1 cellular context compared by ENCODE assay signal in the genomic region with DNA sequence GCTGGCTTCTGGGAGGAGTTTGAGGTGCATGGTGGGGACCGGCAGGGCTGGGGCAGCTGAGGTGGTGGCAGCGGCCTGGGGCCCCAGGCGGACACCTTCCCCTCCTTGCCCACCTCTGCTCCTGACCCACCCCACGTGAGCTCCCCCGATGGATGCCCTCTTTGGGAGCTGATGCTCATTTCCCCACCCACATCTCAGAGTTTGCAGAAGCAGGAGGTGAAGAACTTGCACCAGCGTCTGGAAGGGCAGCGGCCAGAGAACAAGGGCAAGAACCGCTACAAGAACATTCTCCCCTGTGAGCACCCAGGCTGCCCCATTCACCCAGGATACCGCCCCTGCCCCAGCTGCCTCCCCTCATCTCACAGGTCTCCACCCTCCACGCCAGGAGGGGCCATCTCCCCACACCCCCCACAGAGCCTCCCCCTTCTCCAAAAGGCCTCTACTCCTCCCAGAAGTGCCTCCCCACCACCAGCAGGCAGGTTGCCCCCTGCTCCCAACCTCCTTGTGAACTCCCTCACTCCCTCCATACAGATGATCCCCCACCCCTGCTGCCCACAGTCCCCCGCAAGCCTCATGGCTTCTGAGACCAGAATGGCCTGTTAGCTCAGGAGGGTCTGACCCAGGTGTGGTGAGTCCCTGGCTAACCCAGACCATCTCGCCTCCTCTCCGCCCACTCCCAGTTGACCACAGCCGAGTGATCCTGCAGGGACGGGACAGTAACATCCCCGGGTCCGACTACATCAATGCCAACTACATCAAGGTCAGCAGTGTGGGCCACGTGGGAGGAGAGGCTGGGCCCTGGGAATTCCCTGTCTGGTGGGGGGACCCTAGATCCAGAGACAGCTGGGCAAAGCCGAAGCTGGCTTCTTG.
TF ChIP-seq lines count a peak whose summit lies in the region.

No MANE protein-coding gene starts in this region.

TF ChIP-seq in H1, 55 proteins besides CTCF, POLR2A, EP300 and RAD21:
- TF ChIP-seq RNF2 (IDR thresholded peaks at IDR 0.05; ENCODE audit: borderline replicate concordance, low read depth, low read length, missing control alignments, poor library complexity, severe bottlenecking) (no peak), BCL11A (IDR thresholded peaks at IDR 0.05; ENCODE audit: low read depth in 2 of 2, low read length in 2 of 2) (no peak), ZNF274 (IDR thresholded peaks at IDR 0.05; ENCODE audit: borderline replicate concordance, extremely low read depth, low read length) (no peak), TCF12 (IDR thresholded peaks at IDR 0.05; ENCODE audit: low read depth, low read length) (no peak), BRCA1 (IDR thresholded peaks at IDR 0.05; ENCODE audit: low read depth, low read length) (no peak), SIN3A (conservative IDR thresholded peaks at IDR 0.05 in 1 of 2, IDR thresholded peaks at IDR 0.05 in 1 of 2; ENCODE audit: low read depth in 1 of 2, low read length in 2 of 2) (no peak), RBBP5 (IDR thresholded peaks at IDR 0.05; ENCODE audit: borderline replicate concordance, low read depth, low read length) (no peak), KDM1A (IDR thresholded peaks at IDR 0.05; ENCODE audit: borderline replicate concordance, low read length) (no peak), JUN (IDR thresholded peaks at IDR 0.05; ENCODE audit: low read depth, low read length) (no peak), TAF1 (IDR thresholded peaks at IDR 0.05; ENCODE audit: low read depth, low read length) (no peak), CREB1 (IDR thresholded peaks at IDR 0.05) (no peak), POLR2AphosphoS5 (IDR thresholded peaks at IDR 0.05; ENCODE audit: low read depth, low read length) (no peak), CTBP2 (IDR thresholded peaks at IDR 0.05; ENCODE audit: borderline replicate concordance, insufficient read depth, insufficient read length, low read length) (no peak), CBX5 (IDR thresholded peaks at IDR 0.05; ENCODE audit: low read depth, low read length) (no peak), CEBPB (IDR thresholded peaks at IDR 0.05; ENCODE audit: low read depth, low read length) (no peak), ASH2L (IDR thresholded peaks at IDR 0.05; ENCODE audit: low read length) (no peak)
- TF ChIP-seq, protein P1, sequence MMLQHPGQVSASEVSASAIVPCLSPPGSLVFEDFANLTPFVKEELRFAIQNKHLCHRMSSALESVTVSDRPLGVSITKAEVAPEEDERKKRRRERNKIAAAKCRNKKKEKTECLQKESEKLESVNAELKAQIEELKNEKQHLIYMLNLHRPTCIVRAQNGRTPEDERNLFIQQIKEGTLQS (IDR thresholded peaks at IDR 0.05; ENCODE audit: insufficient read depth, low read depth, low read length), result no peak
- TF ChIP-seq, protein P2, sequence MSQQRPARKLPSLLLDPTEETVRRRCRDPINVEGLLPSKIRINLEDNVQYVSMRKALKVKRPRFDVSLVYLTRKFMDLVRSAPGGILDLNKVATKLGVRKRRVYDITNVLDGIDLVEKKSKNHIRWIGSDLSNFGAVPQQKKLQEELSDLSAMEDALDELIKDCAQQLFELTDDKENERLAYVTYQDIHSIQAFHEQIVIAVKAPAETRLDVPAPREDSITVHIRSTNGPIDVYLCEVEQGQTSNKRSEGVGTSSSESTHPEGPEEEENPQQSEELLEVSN (IDR thresholded peaks at IDR 0.05), result no peak
- TF ChIP-seq, protein P3, sequence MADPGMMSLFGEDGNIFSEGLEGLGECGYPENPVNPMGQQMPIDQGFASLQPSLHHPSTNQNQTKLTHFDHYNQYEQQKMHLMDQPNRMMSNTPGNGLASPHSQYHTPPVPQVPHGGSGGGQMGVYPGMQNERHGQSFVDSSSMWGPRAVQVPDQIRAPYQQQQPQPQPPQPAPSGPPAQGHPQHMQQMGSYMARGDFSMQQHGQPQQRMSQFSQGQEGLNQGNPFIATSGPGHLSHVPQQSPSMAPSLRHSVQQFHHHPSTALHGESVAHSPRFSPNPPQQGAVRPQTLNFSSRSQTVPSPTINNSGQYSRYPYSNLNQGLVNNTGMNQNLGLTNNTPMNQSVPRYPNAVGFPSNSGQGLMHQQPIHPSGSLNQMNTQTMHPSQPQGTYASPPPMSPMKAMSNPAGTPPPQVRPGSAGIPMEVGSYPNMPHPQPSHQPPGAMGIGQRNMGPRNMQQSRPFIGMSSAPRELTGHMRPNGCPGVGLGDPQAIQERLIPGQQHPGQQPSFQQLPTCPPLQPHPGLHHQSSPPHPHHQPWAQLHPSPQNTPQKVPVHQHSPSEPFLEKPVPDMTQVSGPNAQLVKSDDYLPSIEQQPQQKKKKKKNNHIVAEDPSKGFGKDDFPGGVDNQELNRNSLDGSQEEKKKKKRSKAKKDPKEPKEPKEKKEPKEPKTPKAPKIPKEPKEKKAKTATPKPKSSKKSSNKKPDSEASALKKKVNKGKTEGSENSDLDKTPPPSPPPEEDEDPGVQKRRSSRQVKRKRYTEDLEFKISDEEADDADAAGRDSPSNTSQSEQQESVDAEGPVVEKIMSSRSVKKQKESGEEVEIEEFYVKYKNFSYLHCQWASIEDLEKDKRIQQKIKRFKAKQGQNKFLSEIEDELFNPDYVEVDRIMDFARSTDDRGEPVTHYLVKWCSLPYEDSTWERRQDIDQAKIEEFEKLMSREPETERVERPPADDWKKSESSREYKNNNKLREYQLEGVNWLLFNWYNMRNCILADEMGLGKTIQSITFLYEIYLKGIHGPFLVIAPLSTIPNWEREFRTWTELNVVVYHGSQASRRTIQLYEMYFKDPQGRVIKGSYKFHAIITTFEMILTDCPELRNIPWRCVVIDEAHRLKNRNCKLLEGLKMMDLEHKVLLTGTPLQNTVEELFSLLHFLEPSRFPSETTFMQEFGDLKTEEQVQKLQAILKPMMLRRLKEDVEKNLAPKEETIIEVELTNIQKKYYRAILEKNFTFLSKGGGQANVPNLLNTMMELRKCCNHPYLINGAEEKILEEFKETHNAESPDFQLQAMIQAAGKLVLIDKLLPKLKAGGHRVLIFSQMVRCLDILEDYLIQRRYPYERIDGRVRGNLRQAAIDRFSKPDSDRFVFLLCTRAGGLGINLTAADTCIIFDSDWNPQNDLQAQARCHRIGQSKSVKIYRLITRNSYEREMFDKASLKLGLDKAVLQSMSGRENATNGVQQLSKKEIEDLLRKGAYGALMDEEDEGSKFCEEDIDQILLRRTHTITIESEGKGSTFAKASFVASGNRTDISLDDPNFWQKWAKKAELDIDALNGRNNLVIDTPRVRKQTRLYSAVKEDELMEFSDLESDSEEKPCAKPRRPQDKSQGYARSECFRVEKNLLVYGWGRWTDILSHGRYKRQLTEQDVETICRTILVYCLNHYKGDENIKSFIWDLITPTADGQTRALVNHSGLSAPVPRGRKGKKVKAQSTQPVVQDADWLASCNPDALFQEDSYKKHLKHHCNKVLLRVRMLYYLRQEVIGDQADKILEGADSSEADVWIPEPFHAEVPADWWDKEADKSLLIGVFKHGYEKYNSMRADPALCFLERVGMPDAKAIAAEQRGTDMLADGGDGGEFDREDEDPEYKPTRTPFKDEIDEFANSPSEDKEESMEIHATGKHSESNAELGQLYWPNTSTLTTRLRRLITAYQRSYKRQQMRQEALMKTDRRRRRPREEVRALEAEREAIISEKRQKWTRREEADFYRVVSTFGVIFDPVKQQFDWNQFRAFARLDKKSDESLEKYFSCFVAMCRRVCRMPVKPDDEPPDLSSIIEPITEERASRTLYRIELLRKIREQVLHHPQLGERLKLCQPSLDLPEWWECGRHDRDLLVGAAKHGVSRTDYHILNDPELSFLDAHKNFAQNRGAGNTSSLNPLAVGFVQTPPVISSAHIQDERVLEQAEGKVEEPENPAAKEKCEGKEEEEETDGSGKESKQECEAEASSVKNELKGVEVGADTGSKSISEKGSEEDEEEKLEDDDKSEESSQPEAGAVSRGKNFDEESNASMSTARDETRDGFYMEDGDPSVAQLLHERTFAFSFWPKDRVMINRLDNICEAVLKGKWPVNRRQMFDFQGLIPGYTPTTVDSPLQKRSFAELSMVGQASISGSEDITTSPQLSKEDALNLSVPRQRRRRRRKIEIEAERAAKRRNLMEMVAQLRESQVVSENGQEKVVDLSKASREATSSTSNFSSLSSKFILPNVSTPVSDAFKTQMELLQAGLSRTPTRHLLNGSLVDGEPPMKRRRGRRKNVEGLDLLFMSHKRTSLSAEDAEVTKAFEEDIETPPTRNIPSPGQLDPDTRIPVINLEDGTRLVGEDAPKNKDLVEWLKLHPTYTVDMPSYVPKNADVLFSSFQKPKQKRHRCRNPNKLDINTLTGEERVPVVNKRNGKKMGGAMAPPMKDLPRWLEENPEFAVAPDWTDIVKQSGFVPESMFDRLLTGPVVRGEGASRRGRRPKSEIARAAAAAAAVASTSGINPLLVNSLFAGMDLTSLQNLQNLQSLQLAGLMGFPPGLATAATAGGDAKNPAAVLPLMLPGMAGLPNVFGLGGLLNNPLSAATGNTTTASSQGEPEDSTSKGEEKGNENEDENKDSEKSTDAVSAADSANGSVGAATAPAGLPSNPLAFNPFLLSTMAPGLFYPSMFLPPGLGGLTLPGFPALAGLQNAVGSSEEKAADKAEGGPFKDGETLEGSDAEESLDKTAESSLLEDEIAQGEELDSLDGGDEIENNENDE (IDR thresholded peaks at IDR 0.05; ENCODE audit: insufficient replicate concordance, low read length), result no peak
